Comparison of ENCODE assay signal across 8 cellular contexts in genomic region chr12:113359939-113360748, GRCh38. TPM values are rescaled to one million over a fixed set of nuclear protein-coding genes. Genes with fewer than 3 reads are reported as not detected.
A peak's percentile ranks its signal among the peaks of the same experiment; 100 is the strongest.
DNase-seq lines count a peak whose midpoint lies in the region; ATAC-seq and TF ChIP-seq lines count a peak whose summit lies in the region.

No MANE protein-coding gene starts in this region.

- no peak for ATAC-seq in HG02840 (IDR thresholded peaks at IDR 0.05; ENCODE audit: low FRiP score, unreplicated experiment)

- no peaks in the 10 kb centered on the region for H3K27me3 ChIP-seq in ascending aorta

- H3K36me3 ChIP-seq in ascending aorta, result peaks cover 0 to 6% of the 10 kb centered on the region in 2 donors

- H3K4me1 ChIP-seq in ascending aorta, result peaks cover 0 to 14% of the 10 kb centered on the region in 2 donors

- CTCF ChIA-PET in AG04449 (lab: Yijun Ruan, JAX), result interaction anchor here (1.1 kb wide), 1 partner anchor 11 kb away, joined by 3 read pairs; no protein-coding TSS in a partner anchor

- H3K9me3 ChIP-seq in ascending aorta, result no peaks in the 10 kb centered on the region

- TF ChIP-seq CTCF in AG04449 (IDR thresholded peaks at IDR 0.05; ENCODE audit: insufficient read depth, low read length, missing control alignments) (peak; percentile 16), ascending aorta (IDR thresholded peaks at IDR 0.05) (peak in 1 of 3 experiments; percentile 14)

- intact Hi-C loops in ascending aorta (cut with DNase I), result loop anchor here (2.0 kb wide), 1 partner anchor 607 kb away; the partner anchor contains the start of gene RBM19

- POLR2A ChIA-PET in AG04449 (lab: Yijun Ruan, JAX), result no interaction called here

- DNase-seq in AG04449 (ENCODE audit: low read depth, low spot score) (no peak), HCEC 1CT (peak; percentile 18), ascending aorta (ENCODE audit: low spot score in 2 of 2) (no peak), myocyte (ENCODE audit: low read depth) (peak; percentile 5)
- no peak for DNase-seq in activated CD8-positive, alpha-beta memory T cell treated with anti-CD3 and anti-CD28 coated beads, Interleukin-2, amount 50 U/mL, for 48 hours
- DNase-seq in activated effector memory CD4-positive, alpha-beta T cell treated with anti-CD3 and anti-CD28 coated beads, Interleukin-2, amount 50 U/mL, for 16 hours, result no peak
- no peak for DNase-seq in stimulated activated CD4-positive, alpha-beta T cell treated with anti-CD3 and anti-CD28 coated beads, Interleukin-15, amount 100 ng/mL, for 24 hours

- H3K4me3 ChIP-seq in AG04449 (ENCODE audit: low read depth, low read length) (peak overlapping the region; percentile 0), ascending aorta (peak overlapping the region; percentile 67 to 84)

- peak overlapping the region; percentile 86 to 88 for H3K27ac ChIP-seq in ascending aorta

RNA-seq across cellular contexts. Expression of gene PLBD2, which starts 1.8 kb away (rescaled TPM):
- total RNA-seq in ascending aorta, result 55.1 TPM
- total RNA-seq in myocyte, result 25.9 and 30.8 TPM in 2 replicates
- polyA plus RNA-seq in myocyte (2012), result 67.9 TPM

RNA-seq across cellular contexts. Expression of gene SLC8B1, which starts 25.2 kb away (rescaled TPM):
- total RNA-seq in ascending aorta (114 TPM), myocyte (6.2 and 20.2 TPM in 2 replicates)
- polyA plus RNA-seq in myocyte (2012), result 16.0 TPM

RNA-seq across cellular contexts. Expression of gene SDS, which starts 43.5 kb away (rescaled TPM):
- 34.5 TPM for total RNA-seq in ascending aorta
- total RNA-seq in myocyte, result not detected in 2 replicates
- 0.05 TPM for polyA plus RNA-seq in myocyte (2012)

Comparison
In these comparisons a context has a peak if more than half of its experiments do, and no peak if none do; other contexts are left out.
1. DNase-seq: peak in HCEC 1CT (single experiment) and myocyte (single experiment); none in AG04449 (single experiment), ascending aorta (0 of 2), activated CD8-positive, alpha-beta memory T cell treated with anti-CD3 and anti-CD28 coated beads, Interleukin-2, amount 50 U/mL, for 48 hours (single experiment), activated effector memory CD4-positive, alpha-beta T cell treated with anti-CD3 and anti-CD28 coated beads, Interleukin-2, amount 50 U/mL, for 16 hours (single experiment) and stimulated activated CD4-positive, alpha-beta T cell treated with anti-CD3 and anti-CD28 coated beads, Interleukin-15, amount 100 ng/mL, for 24 hours (single experiment).
2. RNA of gene SDS, which starts 43.5 kb away (total RNA-seq): 34.5 TPM in ascending aorta (single experiment); not detected in myocyte; every median in the first group is over 10 times any median in the second.